9 cellular contexts compared by ENCODE assay signal in genomic region chr9:33225319-33226152, GRCh38. TPM values are rescaled to one million over a fixed set of nuclear protein-coding genes. Genes with fewer than 3 reads are reported as not detected.
DNase-seq lines count a peak whose midpoint lies in the region; TF ChIP-seq lines count a peak whose summit lies in the region.
"Had no signal": no experiment of that assay in that cellular context is flagged by ENCODE, and none has a peak within 500 bp of the region (broad histone marks: within the 10 kb centered on the region; RNA-seq: fewer than 3 reads in every experiment).

No MANE protein-coding gene starts in this region.

- TF ChIP-seq POLR2A in breast epithelium (IDR thresholded peaks at IDR 0.05): no peak

- H3K9me3 ChIP-seq in breast epithelium: no peaks in the 10 kb centered on the region

- no peaks in the 10 kb centered on the region for H3K4me1 ChIP-seq in breast epithelium

- no peak overlapping the region for H3K4me3 ChIP-seq in breast epithelium

- peak; percentile 69 for DNase-seq in activated gamma-delta T cell treated with Interleukin-2 at 50 U/mL for 16 hours
- no peak for DNase-seq in activated gamma-delta T cell (lab: John Stamatoyannopoulos, UW)
- DNase-seq in NCI-H2029 treated with DMSO at 0.1 percent for 48 hours (lab: John Stamatoyannopoulos, UW): peak; percentile 38
- DNase-seq in breast epithelium (ENCODE audit: low spot score in 2 of 2): peak; percentile 37 to 61
- DNase-seq in left kidney (ENCODE audit: low read depth, low spot score): peak; percentile 85
- DNase-seq in stimulated activated CD4-positive, alpha-beta T cell treated with anti-CD3 and anti-CD28 coated beads, Interleukin-4, amount 100 ng/mL, for 24 hours: peak; percentile 80
- DNase-seq in iPS-NIHi11 (ENCODE audit: low spot score): no peak

- no peaks in the 10 kb centered on the region for H3K36me3 ChIP-seq in breast epithelium

- no peaks in the 10 kb centered on the region for H3K27me3 ChIP-seq in breast epithelium

- TF ChIP-seq CTCF in VCaP (conservative IDR thresholded peaks at IDR 0.05) (peak; percentile 86), breast epithelium (IDR thresholded peaks at IDR 0.05) (peak; percentile 80 to 89 (median 86))

- H3K27ac ChIP-seq in VCaP (no peak overlapping the region), breast epithelium (no peak overlapping the region)

- intact Hi-C loops in breast epithelium (cut with DNase I; ENCODE audit: low total_unique reads): no loop called here

RNA-seq across cellular contexts. Expression of gene SPINK4, which starts 14.4 kb away (rescaled TPM):
- not detected for total RNA-seq in breast epithelium
- total RNA-seq: temporal lobe had no signal

RNA-seq across cellular contexts. Expression of gene BAG1, which starts 39.0 kb away (rescaled TPM):
- 10 to 100 TPM; 34.7 to 54.7 (median 44.9) TPM for total RNA-seq in breast epithelium

RNA-seq across cellular contexts. Expression of gene CHMP5, which starts 39.3 kb away (rescaled TPM):
- total RNA-seq in breast epithelium: 10 to 100 TPM; 63.1 to 73.4 (median 65.5) TPM

RNA-seq across cellular contexts. Expression of gene B4GALT1, which starts 58.4 kb away (rescaled TPM):
- total RNA-seq in breast epithelium: 10 to 100 TPM; 60.8 to 81.8 (median 66.2) TPM

Comparison
In these comparisons a context has a peak if more than half of its experiments do, and no peak if none do; other contexts are left out.
1. DNase-seq: peak in activated gamma-delta T cell treated with Interleukin-2 at 50 U/mL for 16 hours (single experiment), NCI-H2029 treated with DMSO at 0.1 percent for 48 hours (single experiment), breast epithelium (2 of 2), left kidney (single experiment) and stimulated activated CD4-positive, alpha-beta T cell treated with anti-CD3 and anti-CD28 coated beads, Interleukin-4, amount 100 ng/mL, for 24 hours (single experiment); none in activated gamma-delta T cell (single experiment) and iPS-NIHi11 (single experiment).